In the genomic region with DNA sequence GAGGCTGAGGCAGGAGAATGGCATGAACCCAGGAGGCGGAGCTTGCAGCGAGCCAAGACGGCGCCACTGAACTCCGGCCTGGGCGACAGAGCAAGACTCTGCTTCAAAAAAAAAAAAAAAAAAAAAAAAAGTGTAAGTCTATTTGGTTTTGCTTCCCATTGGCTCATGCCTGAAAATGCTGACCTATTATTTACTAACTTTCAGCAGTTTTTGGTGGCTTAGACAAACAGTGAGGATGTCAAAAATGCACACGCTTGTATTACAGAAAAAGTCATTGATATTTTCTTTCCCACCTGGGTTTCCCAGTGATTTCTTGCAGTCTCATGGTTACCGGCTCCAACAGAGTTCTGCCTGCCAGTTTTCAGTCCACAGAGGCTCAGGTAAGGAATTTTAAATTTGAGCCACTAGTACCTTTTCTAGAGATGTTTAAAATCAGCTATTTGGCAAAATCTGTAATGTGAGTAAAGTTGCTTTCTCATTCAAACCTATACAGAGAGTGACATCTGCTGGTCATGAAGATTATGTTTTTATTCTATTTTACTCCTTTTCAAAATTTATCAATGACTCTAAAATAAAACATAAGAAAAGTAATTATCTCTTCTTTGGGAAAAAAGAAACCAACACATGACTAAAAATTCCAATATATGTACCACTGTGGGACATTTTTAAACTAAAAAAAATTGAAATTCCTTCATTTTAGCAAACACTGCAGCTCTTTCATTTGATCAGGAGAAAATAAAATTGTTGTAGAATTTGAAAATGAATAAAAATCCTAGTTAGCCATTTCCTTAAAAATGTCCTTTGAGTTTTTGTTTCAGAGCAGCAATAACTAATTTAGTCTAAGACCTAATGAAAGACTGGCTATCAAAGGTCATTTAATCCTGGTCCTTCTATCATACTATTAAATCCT, we compare ENCODE assay signal across 9 cellular contexts. TPM values are rescaled to one million over a fixed set of nuclear protein-coding genes. Genes with fewer than 3 reads are reported as not detected.
DNase-seq lines count a peak whose midpoint lies in the region; ATAC-seq and TF ChIP-seq lines count a peak whose summit lies in the region.
"Had no signal": no experiment of that assay in that cellular context is flagged by ENCODE, and none has a peak within 500 bp of the region (broad histone marks: within the 10 kb centered on the region; RNA-seq: fewer than 3 reads in every experiment).

No MANE protein-coding gene starts in this region.

- peaks cover 6% of the 10 kb centered on the region for H3K36me3 Mint-ChIP-seq in activated naive CD8-positive, alpha-beta T cell treated with anti-CD3 and anti-CD28 coated beads for 36 hours

- no peaks in the 10 kb centered on the region for H3K36me3 ChIP-seq in osteoblast (ENCODE audit: insufficient read depth, low read length)

- no peak overlapping the region for H3K27ac ChIP-seq in osteoblast (ENCODE audit: low read depth, low read length)
- H3K27ac ChIP-seq: SJCRH30 had no signal

- H4K20me1 ChIP-seq in osteoblast (ENCODE audit: insufficient read depth, low read length): no peaks in the 10 kb centered on the region

- no peak overlapping the region for H3K4me2 ChIP-seq in osteoblast (ENCODE audit: insufficient read depth, low read length)

- ATAC-seq in GM19452 (IDR thresholded peaks at IDR 0.05; ENCODE audit: unreplicated experiment): no peak

- no peaks in the 10 kb centered on the region for H3K27me3 Mint-ChIP-seq in activated naive CD8-positive, alpha-beta T cell treated with anti-CD3 and anti-CD28 coated beads for 36 hours

- H3K79me2 ChIP-seq in osteoblast (ENCODE audit: insufficient read depth, low read length): peaks cover 6% of the 10 kb centered on the region

- DNase-seq in GF-D8 (lab: John Stamatoyannopoulos, UW) (peak; percentile 10), LoVo (ENCODE audit: low spot score) (peak; percentile 11), cerebellum (ENCODE audit: low spot score) (peak; percentile 54), osteoblast (ENCODE audit: insufficient read length, low spot score, missing footprints) (peak; percentile 44), HK-2 (ENCODE audit: unreplicated experiment) (no peak), NCI-H345 treated with DMSO at 0.1 percent for 48 hours (lab: John Stamatoyannopoulos, UW; ENCODE audit: unreplicated experiment) (no peak)
- no peak for DNase-seq in activated naive CD8-positive, alpha-beta T cell treated with anti-CD3 and anti-CD28 coated beads for 36 hours

- H2AFZ ChIP-seq in osteoblast (ENCODE audit: low read length): no peak overlapping the region

- H3K4me1 ChIP-seq in osteoblast (ENCODE audit: insufficient read depth, low read length): no peaks in the 10 kb centered on the region
- H3K4me1 ChIP-seq: SJCRH30 had no signal

- no peak overlapping the region for H3K4me3 ChIP-seq in osteoblast (ENCODE audit: insufficient read depth, low read length)
- H3K4me3 ChIP-seq: SJCRH30 had no signal

- H3K4me1 Mint-ChIP-seq in activated naive CD8-positive, alpha-beta T cell treated with anti-CD3 and anti-CD28 coated beads for 36 hours: no peaks in the 10 kb centered on the region

- peaks cover 16% of the 10 kb centered on the region for H3K9me3 Mint-ChIP-seq in activated naive CD8-positive, alpha-beta T cell treated with anti-CD3 and anti-CD28 coated beads for 36 hours

- no peaks in the 10 kb centered on the region for H3K9me3 ChIP-seq in osteoblast (ENCODE audit: low read depth, low read length)

- peak; percentile 53 for TF ChIP-seq CTCF in osteoblast (IDR thresholded peaks at IDR 0.05; ENCODE audit: extremely low read depth, low read depth, low read length)

- H3K4me3 Mint-ChIP-seq in activated naive CD8-positive, alpha-beta T cell treated with anti-CD3 and anti-CD28 coated beads for 36 hours: no peak overlapping the region

- H3K27ac Mint-ChIP-seq in activated naive CD8-positive, alpha-beta T cell treated with anti-CD3 and anti-CD28 coated beads for 36 hours: no peak overlapping the region

- no peaks in the 10 kb centered on the region for H3K27me3 ChIP-seq in osteoblast (ENCODE audit: insufficient read depth, low read length)
- H3K27me3 ChIP-seq: SJCRH30 had no signal

RNA-seq across cellular contexts. Expression of a gene that starts 8.8 kb away (rescaled TPM):
- 24.4 TPM for total RNA-seq in cerebellum
- 3.6 and 5.6 TPM in 2 replicates for total RNA-seq in osteoblast
- under 1 TPM; 0.48 to 0.68 TPM for total RNA-seq in activated naive CD8-positive, alpha-beta T cell treated with anti-CD3 and anti-CD28 coated beads for 36 hours

RNA-seq across cellular contexts. Expression of a gene that starts 20.6 kb away (rescaled TPM):
- 2.3 TPM for total RNA-seq in cerebellum
- total RNA-seq in osteoblast: under 0.01 TPM in 1 of 2 replicates, not detected in the other
- not detected for total RNA-seq in activated naive CD8-positive, alpha-beta T cell treated with anti-CD3 and anti-CD28 coated beads for 36 hours

RNA-seq across cellular contexts. Expression of a gene that starts 27.8 kb away (rescaled TPM):
- 34.8 TPM for total RNA-seq in cerebellum
- total RNA-seq in osteoblast: 54.5 and 75.6 TPM in 2 replicates
- total RNA-seq in activated naive CD8-positive, alpha-beta T cell treated with anti-CD3 and anti-CD28 coated beads for 36 hours: 10 to 100 TPM; 42.2 to 43.7 TPM

RNA-seq across cellular contexts. Expression of a gene that starts 30.6 kb away (rescaled TPM):
- total RNA-seq in cerebellum: 32.8 TPM
- total RNA-seq in osteoblast: 29.8 and 41.3 TPM in 2 replicates
- total RNA-seq in activated naive CD8-positive, alpha-beta T cell treated with anti-CD3 and anti-CD28 coated beads for 36 hours: 100 to 1,000 TPM; 102 to 105 TPM

Comparison
In these comparisons a context has a peak if more than half of its experiments do, and no peak if none do; other contexts are left out.
1. DNase-seq: peak in GF-D8 (single experiment), LoVo (single experiment), cerebellum (single experiment) and osteoblast (single experiment); none in HK-2 (single experiment), NCI-H345 treated with DMSO at 0.1 percent for 48 hours (single experiment) and activated naive CD8-positive, alpha-beta T cell treated with anti-CD3 and anti-CD28 coated beads for 36 hours (single experiment).